In genomic region chr9:12775963-12776774, GRCh38 we compare ENCODE assay signal across 8 cellular contexts. TPM values are rescaled to one million over a fixed set of nuclear protein-coding genes. Genes with fewer than 3 reads are reported as not detected.
DNase-seq lines count a peak whose midpoint lies in the region; ATAC-seq and TF ChIP-seq lines count a peak whose summit lies in the region.

No MANE protein-coding gene starts in this region.

- DNase-seq in ACHN (peak; percentile 81), NCI-H226 (peak; percentile 83), amygdala (lab: John Stamatoyannopoulos, UW) (peak in 55 of 56 donors; percentile 21 to 89 (median 74)), left ventricle myocardium inferior (peak; percentile 82)
- no peak for DNase-seq in activated CD8-positive, alpha-beta memory T cell treated with anti-CD3 and anti-CD28 coated beads, Interleukin-2, amount 10 ng/mL, durations not matched to agents 7 days and 5 days

- peak overlapping the region; percentile 78 for H3K4me2 ChIP-seq in parathyroid adenoma (ENCODE audit: low read length)

- H3K36me3 Mint-ChIP-seq in activated CD8-positive, alpha-beta memory T cell treated with anti-CD3 and anti-CD28 coated beads, Interleukin-2, amount 10 ng/mL, durations not matched to agents 7 days and 5 days = peaks cover 2% of the 10 kb centered on the region

- H2AFZ ChIP-seq in parathyroid adenoma = peak overlapping the region; percentile 73

- TF ChIP-seq CTCF in left ventricle myocardium inferior (IDR thresholded peaks at IDR 0.05; ENCODE audit: borderline replicate concordance) (peak; percentile 65), parathyroid adenoma (IDR thresholded peaks at IDR 0.05) (no peak)

- H3K9me3 ChIP-seq in left ventricle myocardium inferior (replicated peaks) = no peaks in the 10 kb centered on the region
- no peaks in the 10 kb centered on the region for H3K9me3 ChIP-seq in parathyroid adenoma (ENCODE audit: control insufficient read depth, low read length)

- no peak overlapping the region for H3K4me3 Mint-ChIP-seq in activated CD8-positive, alpha-beta memory T cell treated with anti-CD3 and anti-CD28 coated beads, Interleukin-2, amount 10 ng/mL, durations not matched to agents 7 days and 5 days

- peaks cover 23% of the 10 kb centered on the region for H3K27me3 Mint-ChIP-seq in activated CD8-positive, alpha-beta memory T cell treated with anti-CD3 and anti-CD28 coated beads, Interleukin-2, amount 10 ng/mL, durations not matched to agents 7 days and 5 days

- H3K36me3 ChIP-seq in left ventricle myocardium inferior (no peaks in the 10 kb centered on the region), parathyroid adenoma (ENCODE audit: control insufficient read depth, insufficient read depth, low read length) (no peaks in the 10 kb centered on the region)

- intact Hi-C loops in left ventricle myocardium inferior (cut with micrococcal nuclease) = loop anchor here (10.0 kb wide), 1 partner anchor 51 kb away; no protein-coding TSS in a partner anchor

- no peaks in the 10 kb centered on the region for H3K79me2 ChIP-seq in parathyroid adenoma

- H3K4me3 ChIP-seq in left ventricle myocardium inferior = peak overlapping the region; percentile 85
- peak overlapping the region; percentile 63 for H3K4me3 ChIP-seq in parathyroid adenoma (ENCODE audit: low read depth, low read length)

- CTCF ChIA-PET in activated CD8-positive, alpha-beta memory T cell treated with anti-CD3 and anti-CD28 coated beads, Interleukin-2, amount 10 ng/mL, durations not matched to agents 7 days and 5 days (lab: Charles Lee) = no interaction called here

- peaks cover 5% of the 10 kb centered on the region for H3K4me1 Mint-ChIP-seq in activated CD8-positive, alpha-beta memory T cell treated with anti-CD3 and anti-CD28 coated beads, Interleukin-2, amount 10 ng/mL, durations not matched to agents 7 days and 5 days

- no peak overlapping the region for H3K27ac Mint-ChIP-seq in activated CD8-positive, alpha-beta memory T cell treated with anti-CD3 and anti-CD28 coated beads, Interleukin-2, amount 10 ng/mL, durations not matched to agents 7 days and 5 days

- ATAC-seq in GM18520 (IDR thresholded peaks at IDR 0.05; ENCODE audit: unreplicated experiment) (peak; percentile 56), HG03139 (IDR thresholded peaks at IDR 0.05; ENCODE audit: unreplicated experiment) (peak; percentile 66)
- ATAC-seq in activated CD8-positive, alpha-beta memory T cell treated with anti-CD3 and anti-CD28 coated beads, Interleukin-2, amount 10 ng/mL, durations not matched to agents 7 days and 5 days = no peak

- H3K4me1 ChIP-seq in left ventricle myocardium inferior (peaks cover 42% of the 10 kb centered on the region), parathyroid adenoma (no peaks in the 10 kb centered on the region)

- peak overlapping the region; percentile 89 for H3K27ac ChIP-seq in left ventricle myocardium inferior (replicated peaks)
- no peak overlapping the region for H3K27ac ChIP-seq in parathyroid adenoma

- no peaks in the 10 kb centered on the region for H3K27me3 ChIP-seq in left ventricle myocardium inferior (ENCODE audit: low read depth)
- no peaks in the 10 kb centered on the region for H3K27me3 ChIP-seq in parathyroid adenoma (ENCODE audit: control insufficient read depth, insufficient read depth, low read length)

- no peak overlapping the region for H3K9ac ChIP-seq in parathyroid adenoma

- no peaks in the 10 kb centered on the region for H3K9me3 Mint-ChIP-seq in activated CD8-positive, alpha-beta memory T cell treated with anti-CD3 and anti-CD28 coated beads, Interleukin-2, amount 10 ng/mL, durations not matched to agents 7 days and 5 days (ENCODE audit: low read depth)

- in situ Hi-C loops in ACHN (cut with HindIII; ENCODE audit: low pct_ligation_motif_present, low pct_unique_long_range_greater_than_20kb, low sequenced_read_pairs) = no loop called here

RNA-seq across cellular contexts. Expression of gene LURAP1L, which starts 1.3 kb away (rescaled TPM):
- total RNA-seq in left ventricle myocardium inferior = 2.6 TPM
- total RNA-seq in activated CD8-positive, alpha-beta memory T cell treated with anti-CD3 and anti-CD28 coated beads, Interleukin-2, amount 10 ng/mL, durations not matched to agents 7 days and 5 days = not detected
